15 cellular contexts compared by ENCODE assay signal in the genomic region with DNA sequence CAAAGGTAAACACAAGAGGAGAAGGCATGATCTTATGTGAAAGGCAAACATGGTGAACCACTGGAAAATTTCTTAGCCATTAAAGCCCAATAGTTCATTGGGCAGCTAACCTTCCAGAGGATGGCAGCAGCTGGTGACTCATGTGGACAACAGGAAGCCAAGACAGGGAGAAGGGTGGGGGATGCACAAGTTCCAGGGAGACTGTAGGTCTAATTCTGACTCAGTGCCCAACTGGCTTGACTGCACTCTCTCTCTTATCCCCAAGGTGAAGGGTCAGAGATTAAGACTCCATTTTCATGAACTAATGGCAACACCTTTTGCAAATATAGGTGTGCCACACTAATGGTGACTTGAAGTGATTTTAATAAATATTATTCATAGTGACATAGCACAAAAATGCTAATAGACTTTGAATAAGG. TPM values are rescaled to one million over a fixed set of nuclear protein-coding genes. Genes with fewer than 3 reads are reported as not detected.
DNase-seq lines count a peak whose midpoint lies in the region; FAIRE-seq and TF ChIP-seq lines count a peak whose summit lies in the region.
"Had no signal": no experiment of that assay in that cellular context is flagged by ENCODE, and none has a peak within 500 bp of the region (broad histone marks: within the 10 kb centered on the region; RNA-seq: fewer than 3 reads in every experiment).

No MANE protein-coding gene starts in this region.

- TF ChIP-seq RAD21 in SK-N-SH (IDR thresholded peaks at IDR 0.05; ENCODE audit: low read length): no peak

- TF ChIP-seq POLR2A in H54 (IDR thresholded peaks at IDR 0.05; ENCODE audit: low read depth, low read length): no peak

- DNase-seq in H54 (ENCODE audit: insufficient read length, low spot score) (peak; percentile 35), SK-N-SH (no peak), fibroblast of the aortic adventitia (ENCODE audit: low read depth) (peak; percentile 66), small intestine (peak; percentile 98), AML-193 (lab: John Stamatoyannopoulos, UW) (no peak), NCI-H446 (lab: John Stamatoyannopoulos, UW) (no peak)
- DNase-seq in activated naive CD4-positive, alpha-beta T cell treated with Interleukin-2 at 50 U/mL for 16 hours: no peak
- DNase-seq: DMS 273 treated with DMSO at 0.1 percent for 48 hours; H9; left cardiac atrium; RPMI8226; stimulated activated CD4-positive, alpha-beta T cell treated with anti-CD3 and anti-CD28 coated beads, Interleukin-1b, Interleukin-23, amount 100 ng/mL, for 48 hours; stimulated activated naive CD4-positive, alpha-beta T cell had no signal

- H3K27me3 ChIP-seq in SK-N-SH (ENCODE audit: insufficient read depth) (no peaks in the 10 kb centered on the region), small intestine (ENCODE audit: control insufficient read depth in 2 of 2, insufficient read depth in 2 of 2, low read length in 2 of 2) (no peaks in the 10 kb centered on the region)
- H3K27me3 ChIP-seq: ascending aorta had no signal

- H3K79me2 ChIP-seq in SK-N-SH (ENCODE audit: insufficient read depth): no peaks in the 10 kb centered on the region
- H3K79me2 ChIP-seq: parathyroid adenoma had no signal

- H3K4me1 ChIP-seq in SK-N-SH (ENCODE audit: control insufficient read depth in 1 of 2, insufficient read depth in 2 of 2, low read depth in 1 of 2, low read length in 1 of 2) (peaks cover 13 to 18% of the 10 kb centered on the region in 2 experiments), small intestine (ENCODE audit: control insufficient read depth in 2 of 2, insufficient read depth in 1 of 2, low read depth in 1 of 2, low read length in 1 of 2) (peaks cover 0 to 5% of the 10 kb centered on the region in 2 donors)
- H3K4me1 ChIP-seq: ascending aorta, parathyroid adenoma had no signal

- no peaks in the 10 kb centered on the region for H3K9me2 ChIP-seq in SK-N-SH

- H4K20me1 ChIP-seq in SK-N-SH (ENCODE audit: insufficient read depth): no peaks in the 10 kb centered on the region

- FAIRE-seq in H54 (lab: Jason Lieb, UNC) (no peak), small intestine (lab: Jason Lieb, UNC) (no peak)

- peaks cover 17% of the 10 kb centered on the region for H3F3A ChIP-seq in SK-N-SH (replicated peaks; ENCODE audit: insufficient read depth)

- H2AFZ ChIP-seq in SK-N-SH (ENCODE audit: low read depth): peak overlapping the region; percentile 33; the same call in 1 of the 2 replicates
- H2AFZ ChIP-seq: parathyroid adenoma had no signal

- no peak overlapping the region for H3K9ac ChIP-seq in SK-N-SH
- H3K9ac ChIP-seq: parathyroid adenoma had no signal

- peak overlapping the region; percentile 22 for H3K4me2 ChIP-seq in SK-N-SH

- H3K9me3 ChIP-seq in SK-N-SH (no peaks in the 10 kb centered on the region), small intestine (ENCODE audit: control insufficient read depth, low read depth) (no peaks in the 10 kb centered on the region)
- H3K9me3 ChIP-seq: ascending aorta had no signal

- H3K27ac ChIP-seq in SK-N-SH (ENCODE audit: low read depth in 2 of 2, low read length in 1 of 2) (no peak overlapping the region), small intestine (ENCODE audit: low read depth in 1 of 2, low read length in 1 of 2) (peak overlapping the region in 1 of 2 donors; percentile 35)
- H3K27ac ChIP-seq: ascending aorta, parathyroid adenoma had no signal

- no peak for TF ChIP-seq EP300 in SK-N-SH (IDR thresholded peaks at IDR 0.05; ENCODE audit: borderline replicate concordance in 1 of 2, low read depth in 1 of 2, low read length in 1 of 2)

- no peaks in the 10 kb centered on the region for H3K36me3 ChIP-seq in SK-N-SH (replicated peaks in 1 of 2; ENCODE audit: control insufficient read depth in 1 of 2, insufficient read depth in 2 of 2, low read length in 1 of 2)
- H3K36me3 ChIP-seq in small intestine (ENCODE audit: control insufficient read depth in 2 of 2, insufficient read depth in 2 of 2, low read length in 2 of 2): no peaks in the 10 kb centered on the region
- H3K36me3 ChIP-seq: ascending aorta had no signal

- POLR2A ChIA-PET in SK-N-SH (lab: Yijun Ruan, JAX): no interaction called here

- H3K4me3 ChIP-seq in SK-N-SH (ENCODE audit: low read depth in 2 of 2, low read length in 1 of 2) (no peak overlapping the region), fibroblast of the aortic adventitia (ENCODE audit: low read depth, low read length) (no peak overlapping the region), small intestine (ENCODE audit: low read depth in 1 of 2, low read length in 2 of 2) (no peak overlapping the region)
- H3K4me3 ChIP-seq: ascending aorta had no signal

- TF ChIP-seq CTCF in SK-N-SH (IDR thresholded peaks at IDR 0.05): no peak
- TF ChIP-seq CTCF in fibroblast of the aortic adventitia (IDR thresholded peaks at IDR 0.05; ENCODE audit: insufficient read depth, low read length): no peak

- CTCF ChIA-PET in SK-N-SH (lab: Yijun Ruan, JAX): interaction anchor here (1.3 to 2.4 kb wide), 3 partner anchors 10 to 68 kb away, joined by 4 to 7 read pairs (median 6); a partner anchor contains a TSS

TF ChIP-seq in SK-N-SH, 30 proteins besides CTCF, POLR2A, EP300 and RAD21:
- TF ChIP-seq, protein P1, sequence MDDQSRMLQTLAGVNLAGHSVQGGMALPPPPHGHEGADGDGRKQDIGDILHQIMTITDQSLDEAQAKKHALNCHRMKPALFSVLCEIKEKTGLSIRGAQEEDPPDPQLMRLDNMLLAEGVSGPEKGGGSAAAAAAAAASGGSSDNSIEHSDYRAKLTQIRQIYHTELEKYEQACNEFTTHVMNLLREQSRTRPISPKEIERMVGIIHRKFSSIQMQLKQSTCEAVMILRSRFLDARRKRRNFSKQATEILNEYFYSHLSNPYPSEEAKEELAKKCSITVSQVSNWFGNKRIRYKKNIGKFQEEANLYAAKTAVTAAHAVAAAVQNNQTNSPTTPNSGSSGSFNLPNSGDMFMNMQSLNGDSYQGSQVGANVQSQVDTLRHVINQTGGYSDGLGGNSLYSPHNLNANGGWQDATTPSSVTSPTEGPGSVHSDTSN (IDR thresholded peaks at IDR 0.05): no peak
- TF ChIP-seq JUND (IDR thresholded peaks at IDR 0.05): peak; percentile 31; the same call in 1 of the 2 replicates
- TF ChIP-seq FOXM1 (IDR thresholded peaks at IDR 0.05; ENCODE audit: low read depth): no peak
- TF ChIP-seq GATA2 (CRISPR knock-in tag; IDR thresholded peaks at IDR 0.05): no peak
- TF ChIP-seq RXRA (IDR thresholded peaks at IDR 0.05; ENCODE audit: borderline replicate concordance, low read depth): no peak
- TF ChIP-seq NFIC (IDR thresholded peaks at IDR 0.05; ENCODE audit: borderline replicate concordance): 0 out of 2 replicates have a peak, but pooled peaks have one; percentile 23
- no peak for TF ChIP-seq EZH2phosphoT487 (IDR thresholded peaks at IDR 0.05; ENCODE audit: borderline replicate concordance, low read depth)
- TF ChIP-seq FOSL2 (IDR thresholded peaks at IDR 0.05; ENCODE audit: borderline replicate concordance, low read depth): peak; percentile 69; the same call in 1 of the 2 replicates
- no peak for TF ChIP-seq SMC3 (IDR thresholded peaks at IDR 0.05; ENCODE audit: low read depth, low read length)

RNA-seq across cellular contexts. Expression of a gene that starts 47.9 kb away (rescaled TPM):
- polyA plus RNA-seq in SK-N-SH (2012; rRNA removed) (19.3 and 24.9 TPM in 2 replicates), small intestine (1 to 10 TPM; 2.7 to 4.5 (median 3.8) TPM)
- 17.4 and 21.4 TPM in 2 replicates for polyA plus RNA-seq in SK-N-SH (2012; cell fraction: cytosol; rRNA removed)
- 39.8 and 45.2 TPM in 2 replicates for polyA plus RNA-seq in SK-N-SH (2012; cell fraction: nucleus; rRNA removed)
- 7.8 and 18.4 TPM in 2 replicates for total RNA-seq in fibroblast of the aortic adventitia (ENCODE audit: low replicate concordance)

Comparison
In these comparisons a context has a peak if more than half of its experiments do, and no peak if none do; other contexts are left out.
1. DNase-seq: peak in H54 (single experiment), fibroblast of the aortic adventitia (single experiment) and small intestine (single experiment); none in SK-N-SH (single experiment), AML-193 (0 of 2), activated naive CD4-positive, alpha-beta T cell treated with Interleukin-2 at 50 U/mL for 16 hours (single experiment) and NCI-H446 (0 of 2).